ENCODE assay signal across 8 cellular contexts in the genomic region with DNA sequence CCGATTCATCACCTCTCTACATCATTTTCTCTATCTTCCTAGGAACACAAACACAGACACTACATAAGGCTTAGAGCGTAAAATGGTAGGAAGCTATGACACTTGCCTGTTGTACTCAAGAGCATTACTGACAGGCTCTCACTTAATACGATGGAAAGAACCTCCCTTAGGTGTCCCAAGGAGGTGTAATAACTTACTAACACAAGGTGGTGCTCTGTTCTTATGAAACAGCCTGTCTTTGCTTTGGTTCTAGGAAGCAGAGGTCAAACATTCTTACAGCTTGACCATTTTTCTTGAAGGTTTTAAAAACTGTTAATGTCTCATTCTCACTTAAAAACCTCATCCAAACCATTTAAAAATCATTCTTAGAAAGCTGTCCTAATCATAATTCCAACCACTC.
DNase-seq lines count a peak whose midpoint lies in the region; ATAC-seq and TF ChIP-seq lines count a peak whose summit lies in the region.

No MANE protein-coding gene starts in this region.

- H3K27ac Mint-ChIP-seq in chondrocyte (ENCODE audit: unreplicated experiment) (no peak overlapping the region), mesothelial cell of epicardium (no peak overlapping the region)

- H3K9me3 Mint-ChIP-seq in chondrocyte (ENCODE audit: low read depth) (no peaks in the 10 kb centered on the region), mesothelial cell of epicardium (no peaks in the 10 kb centered on the region)

- H3K36me3 Mint-ChIP-seq in chondrocyte (ENCODE audit: low read depth) (no peaks in the 10 kb centered on the region), mesothelial cell of epicardium (no peaks in the 10 kb centered on the region)

- peak; percentile 94 for ATAC-seq in GM18861 (IDR thresholded peaks at IDR 0.05; ENCODE audit: unreplicated experiment)
- peak; percentile 80 for ATAC-seq in HG03039 (IDR thresholded peaks at IDR 0.05; ENCODE audit: unreplicated experiment)

- DNase-seq in AG10803 (ENCODE audit: low read depth), result peak; percentile 70
- peak; percentile 50 for DNase-seq in NCI-H226
- DNase-seq in chondrocyte (ENCODE audit: low spot score), result no peak
- DNase-seq in midbrain (lab: John Stamatoyannopoulos, UW), result peak; percentile 33
- no peak for DNase-seq in cortex of kidney (lab: John Stamatoyannopoulos, UW)
- DNase-seq in mesothelial cell of epicardium (ENCODE audit: low spot score in 2 of 2, unreplicated experiment in 2 of 2), result no peak

- peak; percentile 72 for TF ChIP-seq CTCF in AG10803 (conservative IDR thresholded peaks at IDR 0.05; ENCODE audit: low read length)
- TF ChIP-seq CTCF in chondrocyte (IDR thresholded peaks at IDR 0.05), result peak; percentile 94
- no peak for TF ChIP-seq CTCF in mesothelial cell of epicardium (IDR thresholded peaks at IDR 0.05; ENCODE audit: unreplicated experiment)

- H3K4me3 ChIP-seq in AG10803 (ENCODE audit: low read length), result no peak overlapping the region

- H3K27me3 Mint-ChIP-seq in chondrocyte (ENCODE audit: low read depth), result no peaks in the 10 kb centered on the region
- no peaks in the 10 kb centered on the region for H3K27me3 Mint-ChIP-seq in mesothelial cell of epicardium (ENCODE audit: low read depth)

- H3K4me1 Mint-ChIP-seq in chondrocyte (ENCODE audit: low read depth) (no peaks in the 10 kb centered on the region), mesothelial cell of epicardium (no peaks in the 10 kb centered on the region)

- H3K4me3 Mint-ChIP-seq in chondrocyte (ENCODE audit: unreplicated experiment), result no peak overlapping the region
- no peak overlapping the region for H3K4me3 Mint-ChIP-seq in mesothelial cell of epicardium

Comparison
In these comparisons a context has a peak if more than half of its experiments do, and no peak if none do; other contexts are left out.
1. DNase-seq: peak in AG10803 (single experiment), NCI-H226 (single experiment) and midbrain (single experiment); none in chondrocyte (single experiment), cortex of kidney (single experiment) and mesothelial cell of epicardium (0 of 2).